Comparison of ENCODE assay signal across 15 cellular contexts in the genomic region with DNA sequence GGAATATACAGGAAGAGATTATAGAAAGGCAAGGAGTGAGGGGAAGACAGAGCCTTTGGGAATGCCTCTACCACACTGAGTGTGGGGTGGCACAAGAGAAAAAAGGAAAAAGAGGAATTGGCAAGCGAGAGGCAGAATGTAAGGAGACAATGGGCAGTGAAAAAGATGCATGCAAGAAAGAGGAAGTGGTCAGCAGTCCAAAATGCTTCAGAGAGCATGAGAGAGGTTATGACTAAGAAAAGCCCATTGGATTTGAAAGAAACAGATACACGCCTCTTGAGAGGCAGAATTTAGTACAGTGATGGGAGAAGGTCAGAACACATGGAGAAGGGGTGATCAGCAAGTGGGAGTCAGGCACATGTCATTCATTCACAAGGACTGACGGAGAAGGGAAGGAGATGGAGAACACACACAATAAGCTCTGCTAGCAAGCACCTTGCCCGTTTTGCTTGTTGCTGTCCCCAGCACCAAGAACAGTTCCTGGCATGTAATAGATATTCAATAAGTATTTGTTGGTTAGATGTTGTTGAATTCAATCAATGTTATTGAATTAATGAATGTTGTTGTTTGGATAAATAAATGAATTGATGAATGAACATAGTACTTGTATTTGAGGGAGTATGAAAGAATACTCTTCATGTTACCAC. TPM values are rescaled to one million over a fixed set of nuclear protein-coding genes. Genes with fewer than 3 reads are reported as not detected.
A peak's percentile ranks its signal among the peaks of the same experiment; 100 is the strongest.
DNase-seq lines count a peak whose midpoint lies in the region; ATAC-seq, FAIRE-seq and TF ChIP-seq lines count a peak whose summit lies in the region.
"Had no signal": no experiment of that assay in that cellular context is flagged by ENCODE, and none has a peak within 500 bp of the region (broad histone marks: within the 10 kb centered on the region; RNA-seq: fewer than 3 reads in every experiment).

No MANE protein-coding gene starts in this region.

- H3K9me3 ChIP-seq in K562 (replicated peaks; ENCODE audit: control insufficient read depth, insufficient read depth, low read depth, low read length) (no peaks in the 10 kb centered on the region), heart right ventricle (no peaks in the 10 kb centered on the region)
- H3K9me3 ChIP-seq: vagina had no signal

- H3K4me3 Mint-ChIP-seq in activated CD4-positive, alpha-beta T cell treated with anti-CD3 and anti-CD28 coated beads for 36 hours = no peak overlapping the region
- H3K4me3 Mint-ChIP-seq: activated T-helper 17 cell treated with anti-CD3 and anti-CD28 coated beads, Interleukin-2, amount 50 U/mL, for 72 hours; dendritic cell treated with granulocyte-macrophage colony-stimulating factor and Interleukin-4, amounts not matched to agents 40 ng/mL and 50 ng/mL, for 4 days; T-helper 2 cell treated with Interferon-gamma antibody and Interleukin-4, amounts not matched to agents 5 μg/mL and 100 μg/mL, for 36 hours had no signal

- H2AFZ ChIP-seq in K562 (ENCODE audit: low read depth, low read length) = peak overlapping the region; percentile 66

- H3K36me3 Mint-ChIP-seq in activated CD4-positive, alpha-beta T cell treated with anti-CD3 and anti-CD28 coated beads for 36 hours (ENCODE audit: low read depth) = no peaks in the 10 kb centered on the region

- TF ChIP-seq RAD21 in K562 (CRISPR knock-in tag; conservative IDR thresholded peaks at IDR 0.05 in 1 of 2, IDR thresholded peaks at IDR 0.05 in 1 of 2) = no peak

- no peaks in the 10 kb centered on the region; the same call in 2 of the 3 replicates for H3K79me2 ChIP-seq in K562 (ENCODE audit: control insufficient read depth, insufficient read depth, low read length)

- no peak for TF ChIP-seq POLR2A in K562 (conservative IDR thresholded peaks at IDR 0.05)

- H3K4me1 Mint-ChIP-seq in activated CD4-positive, alpha-beta T cell treated with anti-CD3 and anti-CD28 coated beads for 36 hours = no peaks in the 10 kb centered on the region
- H3K4me1 Mint-ChIP-seq: activated T-helper 17 cell treated with anti-CD3 and anti-CD28 coated beads, Interleukin-2, amount 50 U/mL, for 72 hours had no signal

- TF ChIP-seq CTCF in K562 (IDR thresholded peaks at IDR 0.05 in 2 of 3, conservative IDR thresholded peaks at IDR 0.05 in 1 of 3; ENCODE audit: insufficient read depth in 2 of 3, low read depth in 1 of 3, low read length in 3 of 3) (no peak), heart right ventricle (IDR thresholded peaks at IDR 0.05) (no peak)

- peak overlapping the region; percentile 35 for H3K4me2 ChIP-seq in K562 (ENCODE audit: insufficient read depth, low read length)

- peaks cover 5 to 6% of the 10 kb centered on the region in 2 experiments; a peak in 3 of 5 replicates for H3K4me1 ChIP-seq in K562 (replicated peaks in 1 of 2; ENCODE audit: control insufficient read depth in 2 of 2, insufficient read depth in 2 of 2, low read length in 2 of 2)
- peaks cover 0 to 4% (median 1%) of the 10 kb centered on the region in 9 donors for H3K4me1 ChIP-seq in heart right ventricle

- no peak overlapping the region for H3K9ac ChIP-seq in K562 (ENCODE audit: insufficient read depth in 1 of 2, low read depth in 2 of 2, low read length in 2 of 2)

- BruUV-seq in K562 (replicated peaks; lab: Mats Ljungman, UMichigan) = no TSS peak

- H3K27me3 Mint-ChIP-seq in activated CD4-positive, alpha-beta T cell treated with anti-CD3 and anti-CD28 coated beads for 36 hours = peaks cover 20% of the 10 kb centered on the region

- 8% methylated on average over 4 of the region's 4 CpGs for WGBS in K562 (ENCODE audit: insufficient coverage, low coverage, missing lambda C conversion rate)
- WGBS in heart right ventricle, 2 donors = 46 to 52% methylated on average over 4 of the region's 4 CpGs

- FAIRE-seq in K562 (lab: Jason Lieb, UNC) = peak; percentile 54

- H4K20me1 ChIP-seq in K562 (replicated peaks; ENCODE audit: control insufficient read depth, insufficient read depth, low read length) = no peaks in the 10 kb centered on the region

- no peaks in the 10 kb centered on the region for H3K9me3 Mint-ChIP-seq in activated CD4-positive, alpha-beta T cell treated with anti-CD3 and anti-CD28 coated beads for 36 hours (ENCODE audit: low read depth)
- H3K9me3 Mint-ChIP-seq: activated T-helper 17 cell treated with anti-CD3 and anti-CD28 coated beads, Interleukin-2, amount 50 U/mL, for 72 hours; dendritic cell treated with granulocyte-macrophage colony-stimulating factor and Interleukin-4, amounts not matched to agents 40 ng/mL and 50 ng/mL, for 4 days; T-helper 2 cell treated with Interferon-gamma antibody and Interleukin-4, amounts not matched to agents 5 μg/mL and 100 μg/mL, for 36 hours had no signal

- H3K4me3 ChIP-seq in K562 (no peak overlapping the region), heart right ventricle (no peak overlapping the region)
- H3K4me3 ChIP-seq: vagina had no signal

- no peak for TF ChIP-seq EP300 in K562 (IDR thresholded peaks at IDR 0.05; ENCODE audit: low read length)

- H3K27ac ChIP-seq in K562 (ENCODE audit: extremely low read depth, low read depth, low read length) (no peak overlapping the region), heart right ventricle (no peak overlapping the region)
- H3K27ac ChIP-seq: vagina had no signal

- no peak overlapping the region for H3K27ac Mint-ChIP-seq in activated CD4-positive, alpha-beta T cell treated with anti-CD3 and anti-CD28 coated beads for 36 hours
- H3K27ac Mint-ChIP-seq: activated T-helper 17 cell treated with anti-CD3 and anti-CD28 coated beads, Interleukin-2, amount 50 U/mL, for 72 hours; dendritic cell treated with granulocyte-macrophage colony-stimulating factor and Interleukin-4, amounts not matched to agents 40 ng/mL and 50 ng/mL, for 4 days; T-helper 2 cell treated with Interferon-gamma antibody and Interleukin-4, amounts not matched to agents 5 μg/mL and 100 μg/mL, for 36 hours had no signal

- no peaks in the 10 kb centered on the region for H3K27me3 ChIP-seq in K562 (ENCODE audit: control insufficient read depth in 2 of 2, insufficient read depth in 2 of 2, low read length in 2 of 2)
- peaks cover 9 to 64% (median 39%) of the 10 kb centered on the region in 7 donors for H3K27me3 ChIP-seq in heart right ventricle
- H3K27me3 ChIP-seq: vagina had no signal

- ATAC-seq in GM18909 (IDR thresholded peaks at IDR 0.05; ENCODE audit: poor library complexity, unreplicated experiment) = peak; percentile 98
- ATAC-seq in HG02610 (IDR thresholded peaks at IDR 0.05; ENCODE audit: unreplicated experiment) = peak; percentile 96
- ATAC-seq in HG03460 (IDR thresholded peaks at IDR 0.05; ENCODE audit: unreplicated experiment) = peak; percentile 97
- ATAC-seq in K562 = peak; percentile 77
- ATAC-seq in heart right ventricle = no peak
- no peak for ATAC-seq in activated CD4-positive, alpha-beta T cell treated with anti-CD3 and anti-CD28 coated beads for 36 hours
- ATAC-seq: activated T-helper 17 cell treated with anti-CD3 and anti-CD28 coated beads, Interleukin-2, amount 50 U/mL, for 72 hours had no signal

- intact Hi-C loops in K562 (cut with micrococcal nuclease) = no loop called here
- intact Hi-C loops in heart right ventricle (cut with DNase I) = no loop called here
- intact Hi-C loops in activated CD4-positive, alpha-beta T cell treated with anti-CD3 and anti-CD28 coated beads for 36 hours (cut with DNase I, micrococcal nuclease) = no loop called here

- in situ Hi-C loops in K562 (cut with MboI) = no loop called here

- no peaks in the 10 kb centered on the region for H3K9me1 ChIP-seq in K562 (ENCODE audit: control insufficient read depth, insufficient read depth, low read length)

- CTCF ChIA-PET in K562 (lab: Yijun Ruan, JAX; ENCODE audit: low intra/inter-chr PET ratio) = no interaction called here
- CTCF ChIA-PET in activated CD4-positive, alpha-beta T cell treated with anti-CD3 and anti-CD28 coated beads for 36 hours (lab: Charles Lee) = no interaction called here

- peak in 1 of 4 experiments; percentile 45 for DNase-seq in K562 (ENCODE audit: extremely low read depth in 1 of 4, low spot score in 3 of 4)
- no peak for DNase-seq in heart right ventricle
- DNase-seq in NCI-H2107 treated with DMSO at 0.1 percent for 48 hours (lab: John Stamatoyannopoulos, UW; ENCODE audit: unreplicated experiment) = no peak
- no peak for DNase-seq in activated CD4-positive, alpha-beta T cell treated with anti-CD3 and anti-CD28 coated beads for 36 hours
- no peak for DNase-seq in DMS153 (lab: John Stamatoyannopoulos, UW)
- DNase-seq: DND-41; NCI-H2227 treated with DMSO at 0.1 percent for 48 hours; stimulated activated CD4-positive, alpha-beta T cell treated with anti-CD3 and anti-CD28 coated beads, Interleukin-4, amount 100 ng/mL, for 4 hours had no signal

- POLR2A ChIA-PET in K562 (lab: Yijun Ruan, JAX) = no interaction called here
- POLR2A ChIA-PET in activated CD4-positive, alpha-beta T cell treated with anti-CD3 and anti-CD28 coated beads for 36 hours (lab: Charles Lee) = no interaction called here

- H3K36me3 ChIP-seq in K562 (ENCODE audit: control insufficient read depth, insufficient read depth, low read length) = no peaks in the 10 kb centered on the region
- H3K36me3 ChIP-seq in heart right ventricle = no peaks in the 10 kb centered on the region
- H3K36me3 ChIP-seq: vagina had no signal

TF ChIP-seq in K562, 482 proteins besides CTCF, POLR2A, EP300 and RAD21 (continues in another document):
- TF ChIP-seq EHMT2 (IDR thresholded peaks at IDR 0.05) (peak; percentile 69; the same call in 1 of the 2 replicates), RBM22 (IDR thresholded peaks at IDR 0.05; ENCODE audit: low read depth, low read length, poor library complexity, severe bottlenecking) (no peak)

RNA-seq across cellular contexts. Expression of a gene that starts 6.3 kb away (rescaled TPM):
- 30.9 and 53.8 TPM in 2 replicates for total RNA-seq in K562 (2011; cell fraction: chromatin; rRNA removed; ENCODE audit: low replicate concordance)
- total RNA-seq in K562 (2011; cell fraction: nucleolus; rRNA removed) = 26.5 and 31.7 TPM in 2 replicates
- 25.2 and 27.7 TPM in 2 replicates for total RNA-seq in K562 (2011; cell fraction: nucleoplasm; rRNA removed)
- total RNA-seq in K562 (2014; rRNA removed) (5.5 and 5.7 TPM in 2 replicates), K562 (2014; rRNA removed; fragmentation: Illumina TruSeq; extraction: Trizol) (6.8 and 7.4 TPM in 2 replicates), K562 (2015; rRNA removed; fragmentation: Illumina TruSeq; extraction: Trizol) (5.7 and 5.8 TPM in 2 replicates), K562 (2021) (6.9 and 7.1 TPM in 2 replicates), heart right ventricle (under 1 TPM in 4 of 10 donors, not detected in 6; 0.02 to 0.14 (median 0.04) TPM)
- polyA plus RNA-seq in K562 (2011; rRNA removed) (1.8 and 2.8 TPM in 2 replicates), K562 (2014; fragmentation: Illumina TruSeq; extraction: Trizol) (4.7 and 5.3 TPM in 2 replicates), K562 (2014; fragmentation: Nextera tagmentation; extraction: Ambion mirVana) (under 1 TPM; 0.49 to 0.92 TPM), K562 (2014; rRNA removed) (4.6 TPM in 2 replicates), heart right ventricle (under 1 TPM in 1 of 2 donors, not detected in 1; under 0.01 TPM)
- polyA plus RNA-seq in K562 (2011; cell fraction: cytosol; rRNA removed) = 1.2 and 1.6 TPM in 2 replicates
- polyA plus RNA-seq in K562 (2011; cell fraction: nucleus; rRNA removed) = 4.2 and 7.1 TPM in 2 replicates
- 3.9 and 7.6 TPM in 2 replicates for polyA plus RNA-seq in K562 (2012)
- 6.5 and 7.1 TPM in 2 replicates for polyA minus RNA-seq in K562 (2011; rRNA and poly(A)+ RNA removed)
- 4.7 and 5.5 TPM in 2 replicates for polyA minus RNA-seq in K562 (2011; cell fraction: cytosol; rRNA and poly(A)+ RNA removed)
- polyA minus RNA-seq in K562 (2011; cell fraction: nucleus; rRNA and poly(A)+ RNA removed) = 14.5 and 16.0 TPM in 2 replicates
- total RNA-seq in activated CD4-positive, alpha-beta T cell treated with anti-CD3 and anti-CD28 coated beads for 36 hours = under 1 TPM; 0.05 to 0.14 TPM
- total RNA-seq: activated T-helper 17 cell treated with anti-CD3 and anti-CD28 coated beads, Interleukin-2, amount 50 U/mL, for 72 hours had no signal

Comparison
In these comparisons a context has a peak if more than half of its experiments do, and no peak if none do; other contexts are left out.
1. ATAC-seq: peak in GM18909 (single experiment), HG02610 (single experiment), HG03460 (single experiment) and K562 (single experiment); none in heart right ventricle (0 of 8) and activated CD4-positive, alpha-beta T cell treated with anti-CD3 and anti-CD28 coated beads for 36 hours (single experiment).
2. RNA of a gene that starts 6.3 kb away (total RNA-seq): 5.5 to 53.8 TPM in K562; 0.05 to 0.14 TPM in activated CD4-positive, alpha-beta T cell treated with anti-CD3 and anti-CD28 coated beads for 36 hours and 0.02 to 0.14 TPM in heart right ventricle; every median in the first group is over 4 times any median in the second.